1 cellular context compared by ENCODE assay signal in the genomic region with DNA sequence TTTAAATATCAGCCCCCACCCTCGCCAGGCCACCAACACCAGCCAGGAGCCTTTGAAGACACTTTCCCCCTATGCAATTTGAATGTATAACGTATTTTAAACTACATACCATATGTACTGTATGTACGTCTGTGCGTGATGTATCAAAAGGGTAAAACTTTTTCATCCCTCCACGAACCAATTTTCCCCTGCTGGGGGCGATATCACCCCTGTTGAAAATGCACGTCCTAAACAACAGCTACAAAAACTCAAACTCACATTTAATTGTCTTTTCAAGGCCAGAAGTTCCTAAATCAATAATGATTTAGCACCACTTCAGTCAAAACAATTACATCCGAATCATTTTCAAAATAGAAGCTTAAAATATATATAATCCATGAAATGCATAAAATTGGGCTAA.
TF ChIP-seq lines count a peak whose summit lies in the region.

No MANE protein-coding gene starts in this region.

TF ChIP-seq in GM23338, 12 proteins besides CTCF, POLR2A, EP300 and RAD21 (continued from another document):
- TF ChIP-seq, protein P1, sequence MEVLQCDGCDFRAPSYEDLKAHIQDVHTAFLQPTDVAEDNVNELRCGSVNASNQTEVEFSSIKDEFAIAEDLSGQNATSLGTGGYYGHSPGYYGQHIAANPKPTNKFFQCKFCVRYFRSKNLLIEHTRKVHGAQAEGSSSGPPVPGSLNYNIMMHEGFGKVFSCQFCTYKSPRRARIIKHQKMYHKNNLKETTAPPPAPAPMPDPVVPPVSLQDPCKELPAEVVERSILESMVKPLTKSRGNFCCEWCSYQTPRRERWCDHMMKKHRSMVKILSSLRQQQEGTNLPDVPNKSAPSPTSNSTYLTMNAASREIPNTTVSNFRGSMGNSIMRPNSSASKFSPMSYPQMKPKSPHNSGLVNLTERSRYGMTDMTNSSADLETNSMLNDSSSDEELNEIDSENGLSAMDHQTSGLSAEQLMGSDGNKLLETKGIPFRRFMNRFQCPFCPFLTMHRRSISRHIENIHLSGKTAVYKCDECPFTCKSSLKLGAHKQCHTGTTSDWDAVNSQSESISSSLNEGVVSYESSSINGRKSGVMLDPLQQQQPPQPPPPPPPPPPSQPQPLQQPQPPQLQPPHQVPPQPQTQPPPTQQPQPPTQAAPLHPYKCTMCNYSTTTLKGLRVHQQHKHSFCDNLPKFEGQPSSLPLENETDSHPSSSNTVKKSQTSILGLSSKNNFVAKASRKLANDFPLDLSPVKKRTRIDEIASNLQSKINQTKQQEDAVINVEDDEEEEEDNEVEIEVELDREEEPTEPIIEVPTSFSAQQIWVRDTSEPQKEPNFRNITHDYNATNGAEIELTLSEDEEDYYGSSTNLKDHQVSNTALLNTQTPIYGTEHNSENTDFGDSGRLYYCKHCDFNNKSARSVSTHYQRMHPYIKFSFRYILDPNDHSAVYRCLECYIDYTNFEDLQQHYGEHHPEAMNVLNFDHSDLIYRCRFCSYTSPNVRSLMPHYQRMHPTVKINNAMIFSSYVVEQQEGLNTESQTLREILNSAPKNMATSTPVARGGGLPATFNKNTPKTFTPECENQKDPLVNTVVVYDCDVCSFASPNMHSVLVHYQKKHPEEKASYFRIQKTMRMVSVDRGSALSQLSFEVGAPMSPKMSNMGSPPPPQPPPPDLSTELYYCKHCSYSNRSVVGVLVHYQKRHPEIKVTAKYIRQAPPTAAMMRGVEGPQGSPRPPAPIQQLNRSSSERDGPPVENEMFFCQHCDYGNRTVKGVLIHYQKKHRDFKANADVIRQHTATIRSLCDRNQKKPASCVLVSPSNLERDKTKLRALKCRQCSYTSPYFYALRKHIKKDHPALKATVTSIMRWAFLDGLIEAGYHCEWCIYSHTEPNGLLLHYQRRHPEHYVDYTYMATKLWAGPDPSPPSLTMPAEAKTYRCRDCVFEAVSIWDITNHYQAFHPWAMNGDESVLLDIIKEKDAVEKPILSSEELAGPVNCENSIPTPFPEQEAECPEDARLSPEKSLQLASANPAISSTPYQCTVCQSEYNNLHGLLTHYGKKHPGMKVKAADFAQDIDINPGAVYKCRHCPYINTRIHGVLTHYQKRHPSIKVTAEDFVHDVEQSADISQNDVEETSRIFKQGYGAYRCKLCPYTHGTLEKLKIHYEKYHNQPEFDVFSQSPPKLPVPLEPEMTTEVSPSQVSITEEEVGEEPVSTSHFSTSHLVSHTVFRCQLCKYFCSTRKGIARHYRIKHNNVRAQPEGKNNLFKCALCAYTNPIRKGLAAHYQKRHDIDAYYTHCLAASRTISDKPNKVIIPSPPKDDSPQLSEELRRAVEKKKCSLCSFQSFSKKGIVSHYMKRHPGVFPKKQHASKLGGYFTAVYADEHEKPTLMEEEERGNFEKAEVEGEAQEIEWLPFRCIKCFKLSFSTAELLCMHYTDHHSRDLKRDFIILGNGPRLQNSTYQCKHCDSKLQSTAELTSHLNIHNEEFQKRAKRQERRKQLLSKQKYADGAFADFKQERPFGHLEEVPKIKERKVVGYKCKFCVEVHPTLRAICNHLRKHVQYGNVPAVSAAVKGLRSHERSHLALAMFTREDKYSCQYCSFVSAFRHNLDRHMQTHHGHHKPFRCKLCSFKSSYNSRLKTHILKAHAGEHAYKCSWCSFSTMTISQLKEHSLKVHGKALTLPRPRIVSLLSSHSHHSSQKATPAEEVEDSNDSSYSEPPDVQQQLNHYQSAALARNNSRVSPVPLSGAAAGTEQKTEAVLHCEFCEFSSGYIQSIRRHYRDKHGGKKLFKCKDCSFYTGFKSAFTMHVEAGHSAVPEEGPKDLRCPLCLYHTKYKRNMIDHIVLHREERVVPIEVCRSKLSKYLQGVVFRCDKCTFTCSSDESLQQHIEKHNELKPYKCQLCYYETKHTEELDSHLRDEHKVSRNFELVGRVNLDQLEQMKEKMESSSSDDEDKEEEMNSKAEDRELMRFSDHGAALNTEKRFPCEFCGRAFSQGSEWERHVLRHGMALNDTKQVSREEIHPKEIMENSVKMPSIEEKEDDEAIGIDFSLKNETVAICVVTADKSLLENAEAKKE (CRISPR knock-in tag; IDR thresholded peaks at IDR 0.05) = no peak
- TF ChIP-seq ZNF114 (CRISPR knock-in tag; IDR thresholded peaks at IDR 0.05) (no peak), EZH2phosphoT487 (IDR thresholded peaks at IDR 0.05; ENCODE audit: unreplicated experiment) (no peak), NANOG (IDR thresholded peaks at IDR 0.05; ENCODE audit: borderline replicate concordance) (no peak), POLR2AphosphoS5 (IDR thresholded peaks at IDR 0.05; ENCODE audit: low read depth) (no peak)
- TF ChIP-seq, protein P2, sequence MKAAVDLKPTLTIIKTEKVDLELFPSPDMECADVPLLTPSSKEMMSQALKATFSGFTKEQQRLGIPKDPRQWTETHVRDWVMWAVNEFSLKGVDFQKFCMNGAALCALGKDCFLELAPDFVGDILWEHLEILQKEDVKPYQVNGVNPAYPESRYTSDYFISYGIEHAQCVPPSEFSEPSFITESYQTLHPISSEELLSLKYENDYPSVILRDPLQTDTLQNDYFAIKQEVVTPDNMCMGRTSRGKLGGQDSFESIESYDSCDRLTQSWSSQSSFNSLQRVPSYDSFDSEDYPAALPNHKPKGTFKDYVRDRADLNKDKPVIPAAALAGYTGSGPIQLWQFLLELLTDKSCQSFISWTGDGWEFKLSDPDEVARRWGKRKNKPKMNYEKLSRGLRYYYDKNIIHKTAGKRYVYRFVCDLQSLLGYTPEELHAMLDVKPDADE (IDR thresholded peaks at IDR 0.05) = no peak
